In genomic region chr7:513521-514166, GRCh38 we compare ENCODE assay signal across 11 cellular contexts. TPM values are rescaled to one million over a fixed set of nuclear protein-coding genes. Genes with fewer than 3 reads are reported as not detected.
A peak's percentile ranks its signal among the peaks of the same experiment; 100 is the strongest.
DNase-seq lines count a peak whose midpoint lies in the region; ATAC-seq, FAIRE-seq and TF ChIP-seq lines count a peak whose summit lies in the region.
"Had no signal": no experiment of that assay in that cellular context is flagged by ENCODE, and none has a peak within 500 bp of the region (broad histone marks: within the 10 kb centered on the region; RNA-seq: fewer than 3 reads in every experiment).

No MANE protein-coding gene starts in this region.

- TF ChIP-seq CTCF in HepG2 (CRISPR knock-in tag; IDR thresholded peaks at IDR 0.05) = no peak

- BruUV-seq in HepG2 (replicated peaks; lab: Mats Ljungman, UMichigan) = no TSS peak

- POLR2A ChIA-PET in activated CD4-positive, alpha-beta T cell treated with anti-CD3 and anti-CD28 coated beads, Interleukin-2, amount 10 ng/mL, durations not matched to agents 7 days and 5 days (lab: Charles Lee) = no interaction called here
- POLR2A ChIA-PET in HepG2 (lab: Yijun Ruan, JAX) = interaction anchor here (0.7 to 1.4 kb wide), 3 partner anchors 10 to 79 kb away, joined by 3 read pairs; no protein-coding TSS in a partner anchor

- no peak overlapping the region for H3K9ac ChIP-seq in HepG2 (ENCODE audit: insufficient read depth, low read depth, low read length)

- H3K27me3 ChIP-seq in HepG2 (ENCODE audit: control insufficient read depth in 1 of 2, insufficient read depth in 2 of 2, low read length in 2 of 2) = peaks cover 0 to 19% of the 10 kb centered on the region in 2 experiments; a peak in 4 of 5 replicates

- peaks cover 23% of the 10 kb centered on the region for H3K27me3 Mint-ChIP-seq in activated CD4-positive, alpha-beta T cell treated with anti-CD3 and anti-CD28 coated beads, Interleukin-2, amount 10 ng/mL, durations not matched to agents 24 days and 14 days
- peaks cover 22% of the 10 kb centered on the region for H3K27me3 Mint-ChIP-seq in activated CD4-positive, alpha-beta T cell treated with anti-CD3 and anti-CD28 coated beads, Interleukin-2, amount 10 ng/mL, durations not matched to agents 7 days and 5 days

- no peak overlapping the region for H3K4me3 ChIP-seq in HepG2 (replicated peaks in 1 of 3; ENCODE audit: insufficient read depth in 1 of 3, low read depth in 2 of 3, low read length in 3 of 3)
- H3K4me3 ChIP-seq: heart right ventricle had no signal

- no peaks in the 10 kb centered on the region for H4K20me1 ChIP-seq in HepG2 (ENCODE audit: insufficient read depth, low read length)

- in situ Hi-C loops in HepG2 (cut with HindIII; ENCODE audit: extremely low pct_ligation_motif_present, low pct_unique_long_range_greater_than_20kb) = no loop called here

- H3K4me1 Mint-ChIP-seq in activated CD4-positive, alpha-beta T cell treated with anti-CD3 and anti-CD28 coated beads, Interleukin-2, amount 10 ng/mL, durations not matched to agents 24 days and 14 days = peaks cover 10% of the 10 kb centered on the region
- peaks cover 7% of the 10 kb centered on the region for H3K4me1 Mint-ChIP-seq in activated CD4-positive, alpha-beta T cell treated with anti-CD3 and anti-CD28 coated beads, Interleukin-2, amount 10 ng/mL, durations not matched to agents 7 days and 5 days

- TF ChIP-seq EP300 in HepG2 (IDR thresholded peaks at IDR 0.05; ENCODE audit: low read depth in 2 of 2, low read length in 2 of 2) (no peak), HepG2 (CRISPR knock-in tag; IDR thresholded peaks at IDR 0.05; ENCODE audit: borderline replicate concordance) (no peak)

- peaks cover 2% of the 10 kb centered on the region for H3K79me2 ChIP-seq in HepG2 (ENCODE audit: insufficient read depth, low read length)

- ATAC-seq in HepG2 = no peak

- no peaks in the 10 kb centered on the region for H3K36me3 ChIP-seq in HepG2 (replicated peaks in 1 of 2; ENCODE audit: control insufficient read depth in 1 of 2, insufficient read depth in 2 of 2, low read length in 2 of 2)
- H3K36me3 ChIP-seq: neutrophil had no signal

- DNase-seq in activated CD4-positive, alpha-beta T cell treated with anti-CD3 and anti-CD28 coated beads, Interleukin-2, amount 10 ng/mL, durations not matched to agents 24 days and 14 days = no peak
- no peak for DNase-seq in activated CD4-positive, alpha-beta T cell treated with anti-CD3 and anti-CD28 coated beads, Interleukin-2, amount 10 ng/mL, durations not matched to agents 7 days and 5 days
- DNase-seq in T1000 (lab: John Stamatoyannopoulos, UW) (peak; percentile 37), fibroblast of peridontal ligament (ENCODE audit: extremely low read depth) (peak; percentile 18), superior temporal gyrus (ENCODE audit: extremely low spot score) (peak; percentile 63), NCI-H1105 treated with DMSO at 0.1 percent for 48 hours (lab: John Stamatoyannopoulos, UW) (no peak), NCI-H187 (lab: John Stamatoyannopoulos, UW) (no peak), HepG2 (ENCODE audit: low spot score) (no peak)
- DNase-seq: MV-4-11 had no signal

- H3K4me3 Mint-ChIP-seq in activated CD4-positive, alpha-beta T cell treated with anti-CD3 and anti-CD28 coated beads, Interleukin-2, amount 10 ng/mL, durations not matched to agents 24 days and 14 days = no peak overlapping the region
- no peak overlapping the region for H3K4me3 Mint-ChIP-seq in activated CD4-positive, alpha-beta T cell treated with anti-CD3 and anti-CD28 coated beads, Interleukin-2, amount 10 ng/mL, durations not matched to agents 7 days and 5 days

- H3K27ac Mint-ChIP-seq in activated CD4-positive, alpha-beta T cell treated with anti-CD3 and anti-CD28 coated beads, Interleukin-2, amount 10 ng/mL, durations not matched to agents 24 days and 14 days = peak overlapping the region; percentile 58
- no peak overlapping the region for H3K27ac Mint-ChIP-seq in activated CD4-positive, alpha-beta T cell treated with anti-CD3 and anti-CD28 coated beads, Interleukin-2, amount 10 ng/mL, durations not matched to agents 7 days and 5 days

- no peak overlapping the region for H2AFZ ChIP-seq in HepG2 (ENCODE audit: low read length)

- no peaks in the 10 kb centered on the region for H3K9me3 Mint-ChIP-seq in activated CD4-positive, alpha-beta T cell treated with anti-CD3 and anti-CD28 coated beads, Interleukin-2, amount 10 ng/mL, durations not matched to agents 24 days and 14 days
- no peaks in the 10 kb centered on the region for H3K9me3 Mint-ChIP-seq in activated CD4-positive, alpha-beta T cell treated with anti-CD3 and anti-CD28 coated beads, Interleukin-2, amount 10 ng/mL, durations not matched to agents 7 days and 5 days

- no peak overlapping the region for H3K27ac ChIP-seq in HepG2 (ENCODE audit: extremely low read length, insufficient read depth, low read length)
- H3K27ac ChIP-seq: neutrophil had no signal

- no peaks in the 10 kb centered on the region for H3K36me3 Mint-ChIP-seq in activated CD4-positive, alpha-beta T cell treated with anti-CD3 and anti-CD28 coated beads, Interleukin-2, amount 10 ng/mL, durations not matched to agents 24 days and 14 days (ENCODE audit: low read depth)
- H3K36me3 Mint-ChIP-seq in activated CD4-positive, alpha-beta T cell treated with anti-CD3 and anti-CD28 coated beads, Interleukin-2, amount 10 ng/mL, durations not matched to agents 7 days and 5 days (ENCODE audit: low read depth) = no peaks in the 10 kb centered on the region

- H3K4me1 ChIP-seq in HepG2 (ENCODE audit: insufficient read depth, low read length) = no peaks in the 10 kb centered on the region

- WGBS in HepG2 (ENCODE audit: low lambda C conversion rate) = 90% methylated on average over 15 of the region's 20 CpGs

- no peak overlapping the region for H3K4me2 ChIP-seq in HepG2 (ENCODE audit: low read depth, low read length)

- FAIRE-seq in HepG2 (lab: Jason Lieb, UNC) = no peak

- CTCF ChIA-PET in activated CD4-positive, alpha-beta T cell treated with anti-CD3 and anti-CD28 coated beads, Interleukin-2, amount 10 ng/mL, durations not matched to agents 7 days and 5 days (lab: Charles Lee) = interaction anchor here (1.0 kb wide), 1 partner anchor 62 kb away, joined by 3 read pairs; no protein-coding TSS in a partner anchor
- CTCF ChIA-PET in HepG2 (lab: Yijun Ruan, JAX; ENCODE audit: low intra/inter-chr PET ratio, low total read pairs) = no interaction called here

- intact Hi-C loops in activated CD4-positive, alpha-beta T cell treated with anti-CD3 and anti-CD28 coated beads, Interleukin-2, amount 10 ng/mL, durations not matched to agents 24 days and 14 days (cut with micrococcal nuclease) = no loop called here
- intact Hi-C loops in HepG2 (cut with micrococcal nuclease; ENCODE audit: unreplicated experiment) = no loop called here

- no peak for TF ChIP-seq POLR2A in HepG2 (IDR thresholded peaks at IDR 0.05; ENCODE audit: insufficient read depth in 1 of 2, low read depth in 2 of 2, low read length in 2 of 2)

- H3K9me3 ChIP-seq in HepG2 (ENCODE audit: low read length) = no peaks in the 10 kb centered on the region
- H3K9me3 ChIP-seq: heart right ventricle, neutrophil had no signal

- no peak for TF ChIP-seq RAD21 in HepG2 (CRISPR knock-in tag; IDR thresholded peaks at IDR 0.05)

TF ChIP-seq in HepG2, 621 proteins besides CTCF, POLR2A, EP300 and RAD21 (continues in another document):
- no peak for TF ChIP-seq ZSCAN5A (CRISPR knock-in tag; IDR thresholded peaks at IDR 0.05; ENCODE audit: borderline replicate concordance)
- no peak for TF ChIP-seq PLRG1 (conservative IDR thresholded peaks at IDR 0.05)
- no peak for TF ChIP-seq ERF (CRISPR knock-in tag; IDR thresholded peaks at IDR 0.05)
- no peak for TF ChIP-seq ZNF883 (CRISPR knock-in tag; IDR thresholded peaks at IDR 0.05; ENCODE audit: not compliant biosample characterization)
- TF ChIP-seq ZNF30 (CRISPR knock-in tag; IDR thresholded peaks at IDR 0.05) = no peak
- no peak for TF ChIP-seq HNRNPLL (IDR thresholded peaks at IDR 0.05; ENCODE audit: low read depth, low read length, poor library complexity, severe bottlenecking)

RNA-seq across cellular contexts. Expression of gene PDGFA, which starts 6.0 kb away (rescaled TPM):
- total RNA-seq in activated CD4-positive, alpha-beta T cell treated with anti-CD3 and anti-CD28 coated beads, Interleukin-2, amount 10 ng/mL, durations not matched to agents 24 days and 14 days = 12.2 and 12.9 TPM in 2 replicates
- under 1 TPM; 0.37 to 0.46 TPM for total RNA-seq in activated CD4-positive, alpha-beta T cell treated with anti-CD3 and anti-CD28 coated beads, Interleukin-2, amount 10 ng/mL, durations not matched to agents 7 days and 5 days
- total RNA-seq in HepG2 (2016; rRNA removed; fragmentation: Illumina TruSeq; extraction: Trizol) = 0.80 and 1.5 TPM in 2 replicates
- 1.1 and 1.6 TPM in 2 replicates for total RNA-seq in HepG2 (2016; cell fraction: cytosol; rRNA removed; fragmentation: Illumina TruSeq; extraction: Trizol; ENCODE audit: low read depth)
- total RNA-seq in HepG2 (2016; cell fraction: insoluble cytoplasmic fraction; rRNA removed; fragmentation: Illumina TruSeq; extraction: Trizol) = 1.0 and 1.8 TPM in 2 replicates
- 2.6 and 3.0 TPM in 2 replicates for total RNA-seq in HepG2 (2016; cell fraction: membrane; rRNA removed; fragmentation: Illumina TruSeq; extraction: Trizol)
- total RNA-seq in HepG2 (2016; cell fraction: nucleus; rRNA removed; fragmentation: Illumina TruSeq; extraction: Trizol) = 1.3 and 1.4 TPM in 2 replicates
- 2.4 and 3.4 TPM in 2 replicates for polyA plus RNA-seq in HepG2 (2011; rRNA removed)
- 1.2 and 2.1 TPM in 2 replicates for polyA plus RNA-seq in HepG2 (2011; cell fraction: cytosol; rRNA removed)
- polyA plus RNA-seq in HepG2 (2011; cell fraction: nucleus; rRNA removed) = 2.9 and 5.0 TPM in 2 replicates
- polyA plus RNA-seq in HepG2 (2012) = 1.2 and 1.3 TPM in 2 replicates
- polyA plus RNA-seq in HepG2 (2016; cell fraction: cytosol; fragmentation: Illumina TruSeq; extraction: Trizol; ENCODE audit: low read depth) = 0.57 and 0.60 TPM in 2 replicates
- polyA plus RNA-seq in HepG2 (2016; cell fraction: insoluble cytoplasmic fraction; fragmentation: Illumina TruSeq; extraction: Trizol; ENCODE audit: low read depth) = 0.93 and 1.1 TPM in 2 replicates
- 1.1 TPM in 2 replicates for polyA plus RNA-seq in HepG2 (2016; cell fraction: membrane; fragmentation: Illumina TruSeq; extraction: Trizol; ENCODE audit: low read depth)
- polyA plus RNA-seq in HepG2 (2016; cell fraction: nucleus; fragmentation: Illumina TruSeq; extraction: Trizol; ENCODE audit: insufficient read depth, low read depth) = 1.9 TPM in 2 replicates
- polyA minus RNA-seq in HepG2 (2011; rRNA and poly(A)+ RNA removed; ENCODE audit: low replicate concordance) = 14.6 and 20.5 TPM in 2 replicates
- polyA minus RNA-seq in HepG2 (2011; cell fraction: cytosol; rRNA and poly(A)+ RNA removed) = 4.8 and 15.5 TPM in 2 replicates
- 2.3 and 2.4 TPM in 2 replicates for polyA minus RNA-seq in HepG2 (2011; cell fraction: nucleus; rRNA and poly(A)+ RNA removed)

Comparison
In these comparisons a context has a peak if more than half of its experiments do, and no peak if none do; other contexts are left out.
1. DNase-seq: peak in T1000 (single experiment), fibroblast of peridontal ligament (single experiment) and superior temporal gyrus (single experiment); none in activated CD4-positive, alpha-beta T cell treated with anti-CD3 and anti-CD28 coated beads, Interleukin-2, amount 10 ng/mL, durations not matched to agents 24 days and 14 days (single experiment), activated CD4-positive, alpha-beta T cell treated with anti-CD3 and anti-CD28 coated beads, Interleukin-2, amount 10 ng/mL, durations not matched to agents 7 days and 5 days (single experiment), NCI-H1105 treated with DMSO at 0.1 percent for 48 hours (single experiment), NCI-H187 (0 of 2) and HepG2 (single experiment).